In the genomic region with DNA sequence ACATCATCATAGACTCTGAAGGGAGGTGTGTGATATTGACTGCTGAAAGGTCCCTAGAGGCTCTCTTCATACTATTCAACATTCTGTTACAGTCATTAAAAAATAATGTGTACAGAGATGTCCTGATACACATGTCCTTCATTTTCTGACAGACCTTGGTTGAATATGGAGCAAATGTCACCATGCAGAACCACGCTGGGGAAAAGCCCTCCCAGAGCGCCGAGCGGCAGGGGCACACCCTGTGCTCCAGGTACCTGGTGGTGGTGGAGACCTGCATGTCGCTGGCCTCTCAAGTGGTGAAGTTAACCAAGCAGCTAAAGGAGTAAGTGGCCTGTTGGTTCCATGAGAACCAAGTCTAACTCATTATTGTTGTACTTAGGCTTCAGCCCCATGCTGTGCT, we compare ENCODE assay signal across 9 cellular contexts.
"Had no signal": no experiment of that assay in that cellular context is flagged by ENCODE, and none has a peak within 500 bp of the region (broad histone marks: within the 10 kb centered on the region; RNA-seq: fewer than 3 reads in every experiment).

No MANE protein-coding gene starts in this region.

- H3K4me3 ChIP-seq: GM23248, GM23338, HAP-1 had no signal

- H3K9ac ChIP-seq: GM23248 had no signal

- H3K36me3 ChIP-seq: HAP-1 had no signal

- H3K4me3 Mint-ChIP-seq: GM23338, H9, HFFc6 had no signal

- H2AFZ ChIP-seq: GM23248, GM23338 had no signal

- ATAC-seq: GM23338, HCT116 had no signal

- H3K4me2 ChIP-seq: GM23338 had no signal

- H3K27ac ChIP-seq: GM23248 had no signal

- H3K4me1 ChIP-seq: HAP-1 had no signal

- H3K9me3 ChIP-seq: HAP-1 had no signal

- H3K27ac Mint-ChIP-seq: GM23338, HFFc6 had no signal

- H3K9me3 Mint-ChIP-seq: GM23338, H9, HFFc6 had no signal

- DNase-seq: GM23248, GOT3, H7, H9, HCEC 1CT, HFFc6 had no signal
